8 cellular contexts compared by ENCODE assay signal in genomic region chr2:9205963-9206948, GRCh38. TPM values are rescaled to one million over a fixed set of nuclear protein-coding genes. Genes with fewer than 3 reads are reported as not detected.
A peak's percentile ranks its signal among the peaks of the same experiment; 100 is the strongest.
DNase-seq lines count a peak whose midpoint lies in the region; ATAC-seq and TF ChIP-seq lines count a peak whose summit lies in the region.

Gene ASAP2, plus strand, starts transcription at chr2:9206812. Its CDS starts 293 bp downstream, at chr2:9207105.

- peak within 1 kb of the TSS; percentile 62 for H3K4me3 ChIP-seq in GM08714 (ENCODE audit: low read length)
- H3K4me3 ChIP-seq in HAP-1, result peak within 1 kb of the TSS; percentile 67
- H3K4me3 ChIP-seq in WI38 (ENCODE audit: low read depth, low read length), result peak within 1 kb of the TSS; percentile 93
- peak within 1 kb of the TSS; percentile 93 for H3K4me3 ChIP-seq in ectodermal cell (ENCODE audit: insufficient read depth, low read depth, low read length)
- H3K4me3 ChIP-seq in lower leg skin (ENCODE audit: low read depth, poor library complexity, severe bottlenecking), result peak within 1 kb of the TSS; percentile 74

- no peak for TF ChIP-seq POLR2A in lower leg skin (IDR thresholded peaks at IDR 0.05)

- H3K27me3 ChIP-seq in HAP-1 (ENCODE audit: low read depth) (no peaks in the 10 kb centered on the region), ectodermal cell (ENCODE audit: control insufficient read depth, insufficient read depth, low read length, poor library complexity, severe bottlenecking) (peaks cover 29% of the 10 kb centered on the region)

- H3K27ac ChIP-seq in ectodermal cell (ENCODE audit: insufficient read depth, low read depth, low read length, poor library complexity, severe bottlenecking), result peak within 1 kb of the TSS; percentile 44

- in situ Hi-C loops in HAP-1 (cut with MboI; ENCODE audit: low sequenced_read_pairs), result no loop called here

- 1% methylated on average over 128 of the region's 128 CpGs for WGBS in ectodermal cell, 2 experiments
- 5 to 8% methylated on average over 19 to 30 of the region's 128 CpGs for WGBS in lower leg skin, 2 donors

- H3K9me3 ChIP-seq in HAP-1, result no peaks in the 10 kb centered on the region
- H3K9me3 ChIP-seq in ectodermal cell (ENCODE audit: control insufficient read depth, low read length), result no peaks in the 10 kb centered on the region

- DNase-seq in HAP-1 (ENCODE audit: low spot score in 2 of 2), result peak; percentile 70 to 77
- peak; percentile 24 for DNase-seq in NCI-H1417 treated with DMSO at 0.1 percent for 48 hours (lab: John Stamatoyannopoulos, UW)
- DNase-seq in lower leg skin (ENCODE audit: low spot score in 2 of 2), result peak in 1 of 2 donors; percentile 94
- peak; percentile 27 to 46 for DNase-seq in stimulated activated CD4-positive, alpha-beta T cell treated with anti-CD3 and anti-CD28 coated beads, Interleukin-4, amount 100 ng/mL, for 48 hours (ENCODE audit: low read depth in 2 of 2)

- H3K36me3 ChIP-seq in HAP-1 (replicated peaks) (no peaks in the 10 kb centered on the region), ectodermal cell (ENCODE audit: control insufficient read depth, insufficient read depth, low read length) (no peaks in the 10 kb centered on the region)

- peaks cover 19% of the 10 kb centered on the region for H3K4me1 ChIP-seq in HAP-1
- H3K4me1 ChIP-seq in ectodermal cell (ENCODE audit: control insufficient read depth, insufficient read depth, low read length), result peaks cover 6% of the 10 kb centered on the region

- intact Hi-C loops in lower leg skin (cut with DNase I; ENCODE audit: low total_unique reads), result loop anchor here (10.0 kb wide), 1 partner anchor 129 kb away; no protein-coding TSS in a partner anchor

- ATAC-seq in HG02973 (IDR thresholded peaks at IDR 0.05; ENCODE audit: unreplicated experiment), result no peak

- TF ChIP-seq CTCF in WI38 (IDR thresholded peaks at IDR 0.05; ENCODE audit: low read depth, low read length) (peak; percentile 80), lower leg skin (IDR thresholded peaks at IDR 0.05) (peak in 1 of 3 donors; percentile 11)

RNA-seq across cellular contexts. Expression of gene ASAP2, which starts in this region (rescaled TPM):
- polyA plus RNA-seq in ectodermal cell (2013, experiment 1 of 4), result 27.1 TPM
- 26.0 TPM for polyA plus RNA-seq in ectodermal cell (2013, experiment 2 of 4)
- 22.6 TPM for polyA plus RNA-seq in ectodermal cell (2013, experiment 3 of 4)
- 23.1 TPM for polyA plus RNA-seq in ectodermal cell (2013, experiment 4 of 4)
- 10 to 100 TPM; 30.4 to 40.7 (median 33.1) TPM for total RNA-seq in lower leg skin
